Comparison of ENCODE assay signal across 29 cellular contexts in genomic region chr6:102742033-102742432, GRCh38.
DNase-seq lines count a peak whose midpoint lies in the region; ATAC-seq, FAIRE-seq and TF ChIP-seq lines count a peak whose summit lies in the region.
"Had no signal": no experiment of that assay in that cellular context is flagged by ENCODE, and none has a peak within 500 bp of the region (broad histone marks: within the 10 kb centered on the region; RNA-seq: fewer than 3 reads in every experiment).

No MANE protein-coding gene starts in this region.

- no peak for TF ChIP-seq EP300 in A549 (IDR thresholded peaks at IDR 0.05)

- no peaks in the 10 kb centered on the region for H3K79me1 ChIP-seq in H9 (ENCODE audit: insufficient read depth, low read depth, low read length, poor library complexity, severe bottlenecking)

- no peak overlapping the region for H3K27ac ChIP-seq in A549
- no peak overlapping the region for H3K27ac ChIP-seq in H9 (ENCODE audit: insufficient read length, low read depth, low read length)
- H3K27ac ChIP-seq: C4-2B, parathyroid adenoma, RWPE1, testis, WERI-Rb-1 had no signal

- no peak overlapping the region for H3K18ac ChIP-seq in H9 (ENCODE audit: insufficient read length, low read depth, low read length)

- H3K4me1 ChIP-seq in A549 (no peaks in the 10 kb centered on the region), H9 (ENCODE audit: insufficient read depth, low read length) (peaks cover 3% of the 10 kb centered on the region; the same call in 1 of the 2 replicates)
- H3K4me1 ChIP-seq: parathyroid adenoma, testis had no signal

- H3K4me2 ChIP-seq in A549, result 0 out of 3 replicates have a peak overlapping the region, but pooled peaks have one; percentile 19
- no peak overlapping the region for H3K4me2 ChIP-seq in H9 (ENCODE audit: insufficient read depth, insufficient read length, low read length)

- no peak overlapping the region for H2AFZ ChIP-seq in H9 (ENCODE audit: low read length)
- H2AFZ ChIP-seq: parathyroid adenoma had no signal

- TF ChIP-seq CTCF in A549 (IDR thresholded peaks at IDR 0.05) (no peak), H9 (conservative IDR thresholded peaks at IDR 0.05) (no peak), epithelial cell of esophagus (IDR thresholded peaks at IDR 0.05; ENCODE audit: insufficient read depth, low read depth, low read length, missing control alignments) (no peak)

- H3K4ac ChIP-seq in H9 (ENCODE audit: low read depth, low read length), result no peak overlapping the region

- peak overlapping the region in 2 of 3 experiments; percentile 41 to 56; a peak in 4 of 7 replicates for H3K27ac Mint-ChIP-seq in H9
- H3K27ac Mint-ChIP-seq: activated naive CD8-positive, alpha-beta T cell; activated T-helper 17 cell treated with anti-CD3 and anti-CD28 coated beads, Interleukin-2, amount 50 U/mL, for 72 hours; dendritic cell treated with granulocyte-macrophage colony-stimulating factor and Interleukin-4, amounts not matched to agents 40 ng/mL and 50 ng/mL, for 4 days; stimulated activated memory B cell treated with anti-CD40 and anti-IgM and Interleukin-4, amounts not matched to agents 10 μg/mL and 1 μg/mL and 100 μg/mL, for 72 hours; T-helper 2 cell treated with Interferon-gamma antibody and Interleukin-4, amounts not matched to agents 5 μg/mL and 100 μg/mL, for 36 hours had no signal

- CTCF ChIA-PET in A549 (lab: Yijun Ruan, JAX), result no interaction called here

- H2BK15ac ChIP-seq in H9 (ENCODE audit: low read depth, low read length), result no peak overlapping the region

- H3K9me3 ChIP-seq in A549, result no peaks in the 10 kb centered on the region
- H3K9me3 ChIP-seq in H9 (ENCODE audit: control insufficient read depth, low read depth, low read length), result no peaks in the 10 kb centered on the region
- H3K9me3 ChIP-seq: testis had no signal

- no peaks in the 10 kb centered on the region for H3K27me3 Mint-ChIP-seq in H9 (ENCODE audit: low read depth)
- H3K27me3 Mint-ChIP-seq: activated naive CD8-positive, alpha-beta T cell; activated T-helper 17 cell treated with anti-CD3 and anti-CD28 coated beads, Interleukin-2, amount 50 U/mL, for 72 hours; dendritic cell treated with granulocyte-macrophage colony-stimulating factor and Interleukin-4, amounts not matched to agents 40 ng/mL and 50 ng/mL, for 4 days; stimulated activated memory B cell treated with anti-CD40 and anti-IgM and Interleukin-4, amounts not matched to agents 10 μg/mL and 1 μg/mL and 100 μg/mL, for 72 hours had no signal

- H3K27me3 ChIP-seq in H9 (ENCODE audit: insufficient read depth, low read length), result no peaks in the 10 kb centered on the region
- H3K27me3 ChIP-seq: testis had no signal

- H4K5ac ChIP-seq in H9 (ENCODE audit: insufficient read length, low read depth, low read length), result no peak overlapping the region

- no peak overlapping the region for H2AK5ac ChIP-seq in H9 (ENCODE audit: insufficient read length, low read length)

- no peak for TF ChIP-seq POLR2A in A549 (IDR thresholded peaks at IDR 0.05; ENCODE audit: low read length)
- TF ChIP-seq POLR2A in GM12892 (IDR thresholded peaks at IDR 0.05; ENCODE audit: low read depth, low read length), result no peak

- no peak overlapping the region for H2BK12ac ChIP-seq in H9 (ENCODE audit: insufficient read length, low read depth, low read length)

- no peak overlapping the region for H2BK20ac ChIP-seq in H9 (ENCODE audit: low read depth, low read length, poor library complexity, severe bottlenecking)

- no peak overlapping the region for H3K14ac ChIP-seq in H9 (ENCODE audit: insufficient read depth, low read length)

- ATAC-seq in A549 (no peak), HG02870 (IDR thresholded peaks at IDR 0.05; ENCODE audit: unreplicated experiment) (no peak)
- ATAC-seq: activated T-helper 17 cell treated with anti-CD3 and anti-CD28 coated beads, Interleukin-2, amount 50 U/mL, for 72 hours; right cardiac atrium; stimulated activated memory B cell treated with anti-CD40 and anti-IgM and Interleukin-4, amounts not matched to agents 10 μg/mL and 1 μg/mL and 100 μg/mL, for 72 hours had no signal

- H3K56ac ChIP-seq in H9 (ENCODE audit: insufficient read length, low read depth, low read length), result no peak overlapping the region

- no peak overlapping the region for H3K4me3 Mint-ChIP-seq in H9
- H3K4me3 Mint-ChIP-seq: activated naive CD8-positive, alpha-beta T cell; activated T-helper 17 cell treated with anti-CD3 and anti-CD28 coated beads, Interleukin-2, amount 50 U/mL, for 72 hours; dendritic cell treated with granulocyte-macrophage colony-stimulating factor and Interleukin-4, amounts not matched to agents 40 ng/mL and 50 ng/mL, for 4 days; stimulated activated memory B cell treated with anti-CD40 and anti-IgM and Interleukin-4, amounts not matched to agents 10 μg/mL and 1 μg/mL and 100 μg/mL, for 72 hours; T-helper 2 cell treated with Interferon-gamma antibody and Interleukin-4, amounts not matched to agents 5 μg/mL and 100 μg/mL, for 36 hours had no signal

- no peaks in the 10 kb centered on the region for H4K20me1 ChIP-seq in H9 (ENCODE audit: control insufficient read depth, insufficient read depth, insufficient read length)

- no peaks in the 10 kb centered on the region for H3K79me2 ChIP-seq in H9 (ENCODE audit: insufficient read depth, low read length)
- H3K79me2 ChIP-seq: parathyroid adenoma had no signal

- no peaks in the 10 kb centered on the region for H3K9me3 Mint-ChIP-seq in H9
- H3K9me3 Mint-ChIP-seq: activated T-helper 17 cell treated with anti-CD3 and anti-CD28 coated beads, Interleukin-2, amount 50 U/mL, for 72 hours; dendritic cell treated with granulocyte-macrophage colony-stimulating factor and Interleukin-4, amounts not matched to agents 40 ng/mL and 50 ng/mL, for 4 days; stimulated activated memory B cell treated with anti-CD40 and anti-IgM and Interleukin-4, amounts not matched to agents 10 μg/mL and 1 μg/mL and 100 μg/mL, for 72 hours had no signal

- H3K4me3 ChIP-seq in A549 (no peak overlapping the region), epithelial cell of esophagus (ENCODE audit: low read length) (no peak overlapping the region)
- H3K4me3 ChIP-seq: testis had no signal

- no peak overlapping the region for H2BK5ac ChIP-seq in H9 (ENCODE audit: insufficient read length, low read length)

- H3K9ac ChIP-seq in H9 (ENCODE audit: extremely low read depth, insufficient read length, low read length), result no peak overlapping the region
- H3K9ac ChIP-seq: parathyroid adenoma had no signal

- no peaks in the 10 kb centered on the region for H3K36me3 Mint-ChIP-seq in H9 (ENCODE audit: insufficient read depth in 1 of 3, low read depth in 3 of 3)
- H3K36me3 Mint-ChIP-seq: activated naive CD8-positive, alpha-beta T cell; stimulated activated memory B cell treated with anti-CD40 and anti-IgM and Interleukin-4, amounts not matched to agents 10 μg/mL and 1 μg/mL and 100 μg/mL, for 72 hours had no signal

- no peak overlapping the region for H4K91ac ChIP-seq in H9 (ENCODE audit: insufficient read length, low read depth, low read length)

- intact Hi-C loops in cardiac septum (cut with DNase I), result no loop called here

- H2BK120ac ChIP-seq in H9 (ENCODE audit: low read depth, low read length, poor library complexity, severe bottlenecking), result no peak overlapping the region

- H3K23me2 ChIP-seq in H9 (ENCODE audit: insufficient read length, low read depth, low read length, poor library complexity, severe bottlenecking), result no peaks in the 10 kb centered on the region

- no peak overlapping the region for H3K23ac ChIP-seq in H9 (ENCODE audit: insufficient read length, low read depth, low read length)

- WGBS in A549 (ENCODE audit: missing lambda C conversion rate), result 0% methylated on average over 4 of the region's 4 CpGs
- WGBS in H9 (ENCODE audit: extremely low coverage, insufficient read length, low lambda C conversion rate), result no CpG with 5 or more reads among the region's 4 CpGs

- no peak overlapping the region for H3T11ph ChIP-seq in H9 (ENCODE audit: low read length)

- FAIRE-seq in A549 (lab: Jason Lieb, UNC), result no peak
- no peak for FAIRE-seq in GM12892 (lab: Jason Lieb, UNC)
- FAIRE-seq: astrocyte, D721Med, urothelium cell line had no signal

- no peak for TF ChIP-seq RAD21 in A549 (conservative IDR thresholded peaks at IDR 0.05 in 1 of 2, IDR thresholded peaks at IDR 0.05 in 1 of 2)

- H3K4me1 Mint-ChIP-seq in H9, result peaks cover 21 to 25% of the 10 kb centered on the region in 2 experiments
- H3K4me1 Mint-ChIP-seq: activated T-helper 17 cell treated with anti-CD3 and anti-CD28 coated beads, Interleukin-2, amount 50 U/mL, for 72 hours; stimulated activated memory B cell treated with anti-CD40 and anti-IgM and Interleukin-4, amounts not matched to agents 10 μg/mL and 1 μg/mL and 100 μg/mL, for 72 hours had no signal

- no peak overlapping the region for H4K8ac ChIP-seq in H9 (replicated peaks; ENCODE audit: insufficient read length, low read depth, low read length)

- POLR2A ChIA-PET in A549 (lab: Yijun Ruan, JAX), result no interaction called here

- DNase-seq in A549 (ENCODE audit: low read depth in 1 of 2, low spot score in 1 of 2) (no peak), H9 (no peak), NCI-H774 (lab: John Stamatoyannopoulos, UW) (peak; percentile 59), epithelial cell of esophagus (ENCODE audit: low read depth) (peak; percentile 11), GM12892 (ENCODE audit: insufficient read length) (no peak), cardiac septum (ENCODE audit: low spot score) (no peak)
- DNase-seq: activated CD4-positive, alpha-beta T cell treated with anti-CD3 and anti-CD28 coated beads, Interleukin-2, amount 50 U/mL, for 1 hour; activated CD8-positive, alpha-beta memory T cell treated with anti-CD3 and anti-CD28 coated beads, Interleukin-2, amount 50 U/mL, for 4 hours; central memory CD4-positive, alpha-beta T cell; islet precursor cell; KBM-7; NCI-H146; NCI-H226; right cardiac atrium; stimulated activated CD4-positive, alpha-beta T cell treated with anti-CD3 and anti-CD28 coated beads, Interleukin-4, amount 100 ng/mL, for 1 hour; testis; WERI-Rb-1 had no signal

TF ChIP-seq in A549, 52 proteins besides CTCF, POLR2A, EP300 and RAD21 (continues in another document):
- no peak for TF ChIP-seq HEYL (CRISPR knock-in tag; IDR thresholded peaks at IDR 0.05)
- no peak for TF ChIP-seq HOXB13 (CRISPR knock-in tag; IDR thresholded peaks at IDR 0.05; ENCODE audit: low read depth)
- TF ChIP-seq ESRRA (IDR thresholded peaks at IDR 0.05; ENCODE audit: borderline replicate concordance, low read length), result no peak
- TF ChIP-seq ATOH8 (CRISPR knock-in tag; IDR thresholded peaks at IDR 0.05; ENCODE audit: low read depth), result no peak
- no peak for TF ChIP-seq HOXA7 (CRISPR knock-in tag; IDR thresholded peaks at IDR 0.05)
- TF ChIP-seq RARB (CRISPR knock-in tag; IDR thresholded peaks at IDR 0.05), result no peak
- no peak for TF ChIP-seq CHD2 (IDR thresholded peaks at IDR 0.05; ENCODE audit: low read length, partially characterized antibody)

Comparison
In these comparisons a context has a peak if more than half of its experiments do, and no peak if none do; other contexts are left out.
1. DNase-seq: peak in NCI-H774 (single experiment) and epithelial cell of esophagus (single experiment); none in A549 (0 of 2), H9 (single experiment), GM12892 (single experiment) and cardiac septum (single experiment).